In the genomic region with DNA sequence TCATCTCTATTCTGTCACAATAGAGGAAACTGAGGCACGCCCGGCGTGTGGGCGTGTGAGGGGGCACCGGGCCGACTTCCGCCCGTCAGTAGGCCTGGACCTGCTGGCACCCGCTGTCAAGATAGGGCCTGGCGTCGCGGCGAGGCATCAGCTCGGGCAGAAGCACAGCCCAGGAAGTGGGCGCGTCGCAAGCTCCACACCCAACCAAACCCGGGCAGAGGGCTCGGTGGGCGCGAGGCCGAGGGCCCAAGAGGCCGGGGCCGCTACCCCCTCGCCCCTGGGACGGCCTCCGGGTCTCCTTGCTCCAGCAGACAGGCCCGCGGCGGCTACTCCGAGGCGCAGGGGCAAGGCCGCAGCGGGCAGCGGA, we compare ENCODE assay signal across 8 cellular contexts.
DNase-seq lines count a peak whose midpoint lies in the region; ATAC-seq and TF ChIP-seq lines count a peak whose summit lies in the region.

No MANE protein-coding gene starts in this region.

- H3K4me1 Mint-ChIP-seq in CD8-positive, alpha-beta memory T cell: peaks cover 34 to 43% (median 40%) of the 10 kb centered on the region in 3 donors

- H3K27ac ChIP-seq in CD8-positive, alpha-beta memory T cell (ENCODE audit: low read depth, low read length): peak overlapping the region; percentile 90
- H3K27ac ChIP-seq in MM.1S (ENCODE audit: low read length): peak overlapping the region; percentile 83; the same call in 1 of the 2 replicates
- peak overlapping the region; percentile 96 for H3K27ac ChIP-seq in muscle layer of colon (ENCODE audit: low read depth, low read length)

- H3K4me3 ChIP-seq in CD8-positive, alpha-beta memory T cell (ENCODE audit: low read length): peak overlapping the region; percentile 78
- peak overlapping the region; percentile 75 for H3K4me3 ChIP-seq in MM.1S (ENCODE audit: low read length)
- peak overlapping the region; percentile 68 for H3K4me3 ChIP-seq in choroid plexus epithelial cell (ENCODE audit: low read depth, low read length)
- peak overlapping the region; percentile 76 to 96 for H3K4me3 ChIP-seq in muscle layer of colon (ENCODE audit: low read depth in 1 of 2, low read length in 2 of 2)

- H3K79me2 ChIP-seq in MM.1S (ENCODE audit: low read length): no peaks in the 10 kb centered on the region

- CTCF ChIA-PET in CD8-positive, alpha-beta memory T cell (lab: Charles Lee): interaction anchor here (0.7 to 2.6 kb wide), 21 partner anchors 11 to 939 kb away, joined by 3 to 17 read pairs (median 4); a partner anchor contains a TSS
- CTCF ChIA-PET in GM10248 (lab: Yijun Ruan, JAX): interaction anchor here (1.0 kb wide), 1 partner anchor 443 kb away, joined by 3 read pairs; no protein-coding TSS in a partner anchor

- peaks cover 21% of the 10 kb centered on the region for H3F3A ChIP-seq in MM.1S (ENCODE audit: insufficient read depth, low read length)

- DNase-seq in CD8-positive, alpha-beta memory T cell: no peak
- DNase-seq in MM.1S (no peak), choroid plexus epithelial cell (ENCODE audit: low read depth) (no peak), putamen (ENCODE audit: low spot score) (no peak), NCI-H2081 treated with DMSO at 0.1 percent for 48 hours (lab: John Stamatoyannopoulos, UW) (no peak), GM10248 (ENCODE audit: extremely low spot score) (no peak)

- peak overlapping the region; percentile 95 to 100 (median 98) for H3K27ac Mint-ChIP-seq in CD8-positive, alpha-beta memory T cell

- H3K9me2 ChIP-seq in MM.1S (replicated peaks; ENCODE audit: insufficient read depth, low read length): no peaks in the 10 kb centered on the region

- peak overlapping the region; percentile 91 to 99 (median 96) for H3K4me3 Mint-ChIP-seq in CD8-positive, alpha-beta memory T cell

- no peak for TF ChIP-seq CTCF in MM.1S (IDR thresholded peaks at IDR 0.05; ENCODE audit: low read length)
- no peak for TF ChIP-seq CTCF in choroid plexus epithelial cell (conservative IDR thresholded peaks at IDR 0.05; ENCODE audit: low read depth, low read length)
- TF ChIP-seq CTCF in GM10248 (IDR thresholded peaks at IDR 0.05; ENCODE audit: control extremely low read depth, extremely low read depth, low read depth, missing control alignments): no peak

- peak overlapping the region; percentile 77 for H3K4me2 ChIP-seq in MM.1S (ENCODE audit: low read depth, low read length)

- H3K27me3 Mint-ChIP-seq in CD8-positive, alpha-beta memory T cell: peaks cover 3 to 7% of the 10 kb centered on the region in 2 donors

- H3K9ac ChIP-seq in MM.1S (ENCODE audit: low read length) (peak overlapping the region; percentile 79; the same call in 1 of the 2 replicates), muscle layer of colon (ENCODE audit: low read length) (peak overlapping the region; percentile 87)

- H3K9me3 Mint-ChIP-seq in CD8-positive, alpha-beta memory T cell: no peaks in the 10 kb centered on the region

- no peaks in the 10 kb centered on the region for H3K27me3 ChIP-seq in CD8-positive, alpha-beta memory T cell (ENCODE audit: insufficient read depth, low read length, poor library complexity, severe bottlenecking)
- H3K27me3 ChIP-seq in MM.1S (replicated peaks; ENCODE audit: insufficient read depth, low read length) (no peaks in the 10 kb centered on the region), muscle layer of colon (ENCODE audit: control insufficient read depth in 1 of 2, insufficient read depth in 2 of 2, low read length in 2 of 2) (no peaks in the 10 kb centered on the region)

- H3K36me3 Mint-ChIP-seq in CD8-positive, alpha-beta memory T cell: peaks cover 0 to 8% (median 0%) of the 10 kb centered on the region in 3 donors

- H2AFZ ChIP-seq in MM.1S (ENCODE audit: low read length): peak overlapping the region; percentile 97

- no peaks in the 10 kb centered on the region for H3K36me3 ChIP-seq in CD8-positive, alpha-beta memory T cell (ENCODE audit: insufficient read depth, low read length)
- H3K36me3 ChIP-seq in MM.1S (replicated peaks; ENCODE audit: insufficient read depth, low read length) (no peaks in the 10 kb centered on the region), muscle layer of colon (ENCODE audit: insufficient read depth, low read length) (no peaks in the 10 kb centered on the region)

- peaks cover 20% of the 10 kb centered on the region for H3K4me1 ChIP-seq in CD8-positive, alpha-beta memory T cell (ENCODE audit: insufficient read depth, low read length)
- peaks cover 7% of the 10 kb centered on the region; the same call in 1 of the 2 replicates for H3K4me1 ChIP-seq in MM.1S (ENCODE audit: low read length)
- H3K4me1 ChIP-seq in muscle layer of colon (ENCODE audit: insufficient read depth, low read length): peaks cover 15% of the 10 kb centered on the region

- H3K9me3 ChIP-seq in CD8-positive, alpha-beta memory T cell (ENCODE audit: low read length): no peaks in the 10 kb centered on the region
- no peaks in the 10 kb centered on the region for H3K9me3 ChIP-seq in MM.1S (replicated peaks; ENCODE audit: insufficient read depth, low read length)
- H3K9me3 ChIP-seq in muscle layer of colon (ENCODE audit: low read length): no peaks in the 10 kb centered on the region

- H4K20me1 ChIP-seq in MM.1S (ENCODE audit: insufficient read depth, low read length): no peaks in the 10 kb centered on the region

- POLR2A ChIA-PET in CD8-positive, alpha-beta memory T cell (lab: Charles Lee): interaction anchor here (0.6 to 3.1 kb wide), 30 partner anchors 11 to 1002 kb away, joined by 3 to 23 read pairs (median 4); a partner anchor contains a TSS
- POLR2A ChIA-PET in GM10248 (lab: Yijun Ruan, JAX): interaction anchor here (0.7 to 1.0 kb wide), 3 partner anchors 58 to 271 kb away, joined by 3 read pairs; no protein-coding TSS in a partner anchor

- peak; percentile 29 for ATAC-seq in GM21447 (IDR thresholded peaks at IDR 0.05; ENCODE audit: unreplicated experiment)
